ENCODE assay signal across 1 cellular context in the genomic region with DNA sequence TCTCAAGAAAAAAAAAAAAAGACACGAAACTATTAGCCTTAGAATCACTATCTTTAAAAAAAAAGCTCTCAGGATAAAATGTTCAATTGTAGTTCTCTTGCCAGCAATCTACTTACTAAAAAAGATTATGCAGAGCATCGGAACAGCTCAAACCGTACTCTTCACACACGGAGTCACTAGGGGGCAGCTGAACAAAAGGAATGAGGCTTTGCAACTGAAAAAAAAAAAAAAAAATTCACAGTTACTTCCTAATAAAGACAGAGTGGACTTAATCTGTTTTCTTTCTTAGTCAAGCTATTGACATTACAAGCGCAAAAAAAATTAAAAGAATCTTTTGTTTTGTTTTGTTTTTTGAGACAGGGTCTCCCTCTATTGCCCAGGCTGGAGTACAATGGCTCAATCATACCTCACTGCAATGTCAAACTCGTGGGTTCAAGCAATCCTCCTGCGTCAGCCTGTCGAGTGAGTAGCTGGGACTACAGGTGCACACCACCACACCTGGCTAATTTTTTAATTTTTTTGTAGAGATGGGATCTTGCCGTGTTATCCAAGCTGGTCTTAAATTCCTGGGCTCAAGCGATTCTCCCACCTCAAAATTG.
TF ChIP-seq lines count a peak whose summit lies in the region.

No MANE protein-coding gene starts in this region.

TF ChIP-seq in WTC11, 78 proteins besides CTCF, POLR2A, EP300 and RAD21 (continued from another document):
- TF ChIP-seq, protein P1, sequence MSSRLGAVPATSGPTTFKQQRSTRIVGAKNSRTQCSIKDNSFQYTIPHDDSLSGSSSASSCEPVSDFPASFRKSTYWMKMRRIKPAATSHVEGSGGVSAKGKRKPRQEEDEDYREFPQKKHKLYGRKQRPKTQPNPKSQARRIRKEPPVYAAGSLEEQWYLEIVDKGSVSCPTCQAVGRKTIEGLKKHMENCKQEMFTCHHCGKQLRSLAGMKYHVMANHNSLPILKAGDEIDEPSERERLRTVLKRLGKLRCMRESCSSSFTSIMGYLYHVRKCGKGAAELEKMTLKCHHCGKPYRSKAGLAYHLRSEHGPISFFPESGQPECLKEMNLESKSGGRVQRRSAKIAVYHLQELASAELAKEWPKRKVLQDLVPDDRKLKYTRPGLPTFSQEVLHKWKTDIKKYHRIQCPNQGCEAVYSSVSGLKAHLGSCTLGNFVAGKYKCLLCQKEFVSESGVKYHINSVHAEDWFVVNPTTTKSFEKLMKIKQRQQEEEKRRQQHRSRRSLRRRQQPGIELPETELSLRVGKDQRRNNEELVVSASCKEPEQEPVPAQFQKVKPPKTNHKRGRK (CRISPR knock-in tag; IDR thresholded peaks at IDR 0.05; ENCODE audit: borderline replicate concordance) = no peak
TF ChIP-seq in WTC11: peak in this region for 0.
